ENCODE assay signal across 8 cellular contexts in the genomic region with DNA sequence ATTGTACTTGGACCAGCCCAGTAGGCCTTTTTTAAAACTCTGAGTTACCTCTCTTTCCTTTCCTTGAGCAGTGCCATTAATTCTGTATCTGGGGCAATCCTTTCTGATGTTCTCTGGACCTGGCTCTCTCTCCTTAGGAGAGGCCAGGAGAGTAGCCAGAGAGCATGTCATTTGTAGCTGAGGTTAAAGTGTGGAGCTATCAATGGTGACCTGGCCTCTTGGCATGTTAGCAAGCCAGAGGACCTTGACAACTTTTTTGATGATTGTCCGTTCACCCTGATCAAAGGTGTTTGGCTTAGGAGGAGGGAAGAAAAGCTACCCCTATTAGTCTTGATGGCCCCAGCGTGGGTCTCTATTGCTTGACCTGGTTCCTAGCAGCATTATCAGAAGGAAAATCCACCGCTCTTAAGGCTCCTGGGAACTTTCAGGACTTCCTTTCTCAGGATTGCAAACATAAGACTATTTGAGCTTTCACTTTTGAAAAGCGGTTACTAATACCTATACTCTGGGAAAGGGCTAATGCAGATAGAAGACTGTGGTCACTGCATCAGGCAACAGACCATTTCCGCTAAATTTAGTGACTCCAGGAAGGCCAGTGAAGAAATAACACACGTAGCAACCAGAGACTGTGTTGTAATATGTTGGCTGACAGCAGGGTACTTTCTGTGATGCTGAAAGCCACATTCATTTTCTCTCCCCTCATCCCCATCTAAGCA. TPM values are rescaled to one million over a fixed set of nuclear protein-coding genes. Genes with fewer than 3 reads are reported as not detected.
A peak's percentile ranks its signal among the peaks of the same experiment; 100 is the strongest.
DNase-seq lines count a peak whose midpoint lies in the region; FAIRE-seq and TF ChIP-seq lines count a peak whose summit lies in the region.

No MANE protein-coding gene starts in this region.

- no peaks in the 10 kb centered on the region for H3K9me3 ChIP-seq in prostate gland

- WGBS in prostate gland, result 73% methylated on average over 6 of the region's 6 CpGs

- no peak for TF ChIP-seq CTCF in prostate gland (IDR thresholded peaks at IDR 0.05)
- TF ChIP-seq CTCF in D721Med (IDR thresholded peaks at IDR 0.05; ENCODE audit: insufficient read depth, missing control alignments), result no peak

- intact Hi-C loops in prostate gland (cut with DNase I), result loop anchor here (2.0 kb wide), 1 partner anchor 124 kb away; a partner anchor contains a TSS

- DNase-seq in GF-D8 (lab: John Stamatoyannopoulos, UW) (peak; percentile 86), SIG-M5 (lab: John Stamatoyannopoulos, UW) (peak; percentile 22), fibroblast of gingiva (ENCODE audit: low read depth) (peak; percentile 71), prostate gland (ENCODE audit: low spot score) (no peak), D721Med (ENCODE audit: insufficient read length, low spot score) (no peak), SK-N-DZ (ENCODE audit: low spot score) (no peak), middle frontal gyrus (ENCODE audit: extremely low spot score, low spot score) (no peak)
- no peak for DNase-seq in stimulated activated CD8-positive, alpha-beta memory T cell treated with anti-CD3 and anti-CD28 coated beads, Interleukin-4, amount 100 ng/mL, for 48 hours

- peak overlapping the region; percentile 63 to 67 for H3K27ac ChIP-seq in prostate gland

- FAIRE-seq in D721Med (lab: Jason Lieb, UNC), result no peak

- H3K27me3 ChIP-seq in prostate gland (replicated peaks; ENCODE audit: insufficient read depth), result no peaks in the 10 kb centered on the region

- no peak overlapping the region for H3K4me3 ChIP-seq in prostate gland

- H3K36me3 ChIP-seq in prostate gland, result no peaks in the 10 kb centered on the region

- TF ChIP-seq POLR2A in prostate gland (IDR thresholded peaks at IDR 0.05), result no peak

- H3K4me1 ChIP-seq in prostate gland (replicated peaks), result peaks cover 6% of the 10 kb centered on the region

RNA-seq across cellular contexts. Expression of a gene that starts 18.2 kb away (rescaled TPM):
- total RNA-seq in prostate gland, result 100 to 1,000 TPM in 1 of 2 donors, 10 to 100 TPM in 1; 92.1 to 128 TPM
- 28.2 and 41.5 TPM in 2 replicates for polyA plus RNA-seq in SK-N-DZ (2014; cell fraction: cytosol; rRNA removed)
- 46.0 and 54.9 TPM in 2 replicates for polyA plus RNA-seq in SK-N-DZ (2014; cell fraction: nucleus; rRNA removed)

Comparison
In these comparisons a context has a peak if more than half of its experiments do, and no peak if none do; other contexts are left out.
1. DNase-seq: peak in GF-D8 (single experiment), SIG-M5 (single experiment) and fibroblast of gingiva (single experiment); none in prostate gland (single experiment), D721Med (single experiment), SK-N-DZ (single experiment), middle frontal gyrus (single experiment) and stimulated activated CD8-positive, alpha-beta memory T cell treated with anti-CD3 and anti-CD28 coated beads, Interleukin-4, amount 100 ng/mL, for 48 hours (single experiment).